11 cellular contexts compared by ENCODE assay signal in genomic region chr9:72589684-72590555, GRCh38.
DNase-seq lines count a peak whose midpoint lies in the region; ATAC-seq, FAIRE-seq and TF ChIP-seq lines count a peak whose summit lies in the region.
"Had no signal": no experiment of that assay in that cellular context is flagged by ENCODE, and none has a peak within 500 bp of the region (broad histone marks: within the 10 kb centered on the region; RNA-seq: fewer than 3 reads in every experiment).

No MANE protein-coding gene starts in this region.

- H3K4me2 ChIP-seq in GM23248 (ENCODE audit: unreplicated experiment) (no peak overlapping the region), endothelial cell of umbilical vein (ENCODE audit: insufficient read depth, low read length) (no peak overlapping the region)

- TF ChIP-seq CTCF in Peyer's patch (IDR thresholded peaks at IDR 0.05) (no peak), endothelial cell of umbilical vein (IDR thresholded peaks at IDR 0.05; ENCODE audit: extremely low read depth in 1 of 2, insufficient read depth in 1 of 2, low read depth in 1 of 2, low read length in 2 of 2) (no peak)

- H3K36me3 ChIP-seq in GM23248 (ENCODE audit: low read depth) (no peaks in the 10 kb centered on the region), Peyer's patch (no peaks in the 10 kb centered on the region), endothelial cell of umbilical vein (ENCODE audit: control insufficient read depth in 2 of 2, extremely low read depth in 1 of 2, insufficient read depth in 2 of 2, low read length in 2 of 2) (no peaks in the 10 kb centered on the region), MG63 (no peaks in the 10 kb centered on the region)

- H3K27me3 ChIP-seq in GM23248 (replicated peaks; ENCODE audit: insufficient read depth) (no peaks in the 10 kb centered on the region), Peyer's patch (no peaks in the 10 kb centered on the region), endothelial cell of umbilical vein (ENCODE audit: control insufficient read depth in 2 of 2, insufficient read depth in 2 of 2, low read length in 2 of 2) (no peaks in the 10 kb centered on the region), MG63 (no peaks in the 10 kb centered on the region)

- H3K27ac ChIP-seq in GM23248 (no peak overlapping the region), Peyer's patch (peak overlapping the region in 3 of 4 donors; percentile 30 to 79 (median 62)), endothelial cell of umbilical vein (ENCODE audit: insufficient read depth, low read depth, low read length) (no peak overlapping the region)

- H3K9me3 ChIP-seq in GM23248 (ENCODE audit: low read depth) (no peaks in the 10 kb centered on the region), Peyer's patch (no peaks in the 10 kb centered on the region), endothelial cell of umbilical vein (replicated peaks; ENCODE audit: control insufficient read depth, insufficient read depth, low read length) (no peaks in the 10 kb centered on the region), MG63 (no peaks in the 10 kb centered on the region)

- POLR2A ChIA-PET in endothelial cell of umbilical vein (lab: Charles Lee): interaction anchor here (0.6 to 4.0 kb wide), 4 partner anchors 12 to 233 kb away, joined by 4 to 31 read pairs (median 5); partner anchors contain the start of gene ZFAND5

- H3K9me1 ChIP-seq in endothelial cell of umbilical vein (replicated peaks; ENCODE audit: control insufficient read depth, extremely low read depth, insufficient read depth, low read length): no peaks in the 10 kb centered on the region

- DNase-seq in GM23248: peak; percentile 21
- DNase-seq in Peyer's patch: no peak
- DNase-seq in endothelial cell of umbilical vein (ENCODE audit: low read depth, low spot score): peak; percentile 37
- peak; percentile 82 for DNase-seq in renal cortical epithelial cell (ENCODE audit: low read depth)
- no peak for DNase-seq in MG63
- DNase-seq in activated gamma-delta T cell treated with Interleukin-2 at 50 U/mL for 16 hours: no peak
- DNase-seq: activated naive CD4-positive, alpha-beta T cell treated with Interleukin-2 at 50 U/mL for 16 hours; effector memory CD4-positive, alpha-beta T cell; naive thymus-derived CD8-positive, alpha-beta T cell; NCI-H1092 treated with DMSO at 0.1 percent for 48 hours had no signal

- 0 out of 2 replicates have a peak, but pooled peaks cover 13% of the 10 kb centered on the region for H3F3A ChIP-seq in GM23248 (ENCODE audit: insufficient read depth)

- intact Hi-C loops in endothelial cell of umbilical vein (cut with micrococcal nuclease): loop anchor here (5.0 kb wide), 2 partner anchors 232 to 283 kb away; no protein-coding TSS in a partner anchor

- no TSS peak for BruUV-seq in endothelial cell of umbilical vein (replicated peaks; lab: Mats Ljungman, UMichigan)

- no peak for ATAC-seq in GM18861 (IDR thresholded peaks at IDR 0.05; ENCODE audit: unreplicated experiment)
- ATAC-seq: naive thymus-derived CD8-positive, alpha-beta T cell had no signal

- no peak for FAIRE-seq in endothelial cell of umbilical vein (lab: Jason Lieb, UNC)

- 63 to 71% methylated on average over 4 of the region's 4 CpGs for WGBS in GM23248 (ENCODE audit: low coverage in 1 of 2, low lambda C conversion rate in 2 of 2, missing lambda C conversion rate in 2 of 2), 2 experiments

- TF ChIP-seq POLR2A in Peyer's patch (IDR thresholded peaks at IDR 0.05) (no peak), endothelial cell of umbilical vein (IDR thresholded peaks at IDR 0.05; ENCODE audit: low read depth, low read length) (no peak)

- H3K9me2 ChIP-seq in GM23248 (ENCODE audit: insufficient read depth): no peaks in the 10 kb centered on the region

- H3K9ac ChIP-seq in GM23248 (no peak overlapping the region), endothelial cell of umbilical vein (replicated peaks; ENCODE audit: extremely low read depth, insufficient read depth, low read length) (no peak overlapping the region)

- H3K4me1 ChIP-seq in GM23248 (ENCODE audit: insufficient read depth) (peaks cover 32% of the 10 kb centered on the region), Peyer's patch (peaks cover 0 to 36% (median 0%) of the 10 kb centered on the region in 4 donors), endothelial cell of umbilical vein (ENCODE audit: control insufficient read depth, extremely low read depth, insufficient read depth, low read length) (peaks cover 7% of the 10 kb centered on the region)

- dilution Hi-C loops in endothelial cell of umbilical vein (cut with MboI; ENCODE audit: extremely low pct_ligation_motif_present, low sequenced_read_pairs): no loop called here

- peak overlapping the region; percentile 30; the same call in 1 of the 2 replicates for H2AFZ ChIP-seq in GM23248
- H2AFZ ChIP-seq in endothelial cell of umbilical vein (ENCODE audit: low read depth, low read length): no peak overlapping the region

- CTCF ChIA-PET in endothelial cell of umbilical vein (lab: Charles Lee): interaction anchor here (0.7 to 6.0 kb wide), 18 partner anchors 9 to 318 kb away, joined by 3 to 70 read pairs (median 4); partner anchors contain the start of gene ZFAND5

- H3K4me3 ChIP-seq in GM23248 (no peak overlapping the region), Peyer's patch (no peak overlapping the region), endothelial cell of umbilical vein (replicated peaks in 1 of 3; ENCODE audit: insufficient read depth in 1 of 3, low read depth in 1 of 3, low read length in 3 of 3) (no peak overlapping the region), MG63 (no peak overlapping the region)

- H4K20me1 ChIP-seq in GM23248 (ENCODE audit: insufficient read depth) (no peaks in the 10 kb centered on the region), endothelial cell of umbilical vein (replicated peaks; ENCODE audit: control insufficient read depth, extremely low read depth, insufficient read depth, low read length) (no peaks in the 10 kb centered on the region)

- H3K79me2 ChIP-seq in GM23248 (ENCODE audit: insufficient read depth) (no peaks in the 10 kb centered on the region), endothelial cell of umbilical vein (ENCODE audit: control insufficient read depth, insufficient read depth, low read length) (no peaks in the 10 kb centered on the region)

- in situ Hi-C loops in GM23248 (cut with MboI): loop anchor here (5.0 to 10.0 kb wide), 2 partner anchors 215 to 308 kb away; no protein-coding TSS in a partner anchor

TF ChIP-seq in endothelial cell of umbilical vein, 7 proteins besides CTCF, POLR2A, EP300 and RAD21:
- no peak for TF ChIP-seq MAX (IDR thresholded peaks at IDR 0.05; ENCODE audit: insufficient read depth, insufficient read length)
- TF ChIP-seq EZH2 (IDR thresholded peaks at IDR 0.05; ENCODE audit: borderline replicate concordance, low read depth, low read length, severe bottlenecking): no peak
- no peak for TF ChIP-seq FOS (IDR thresholded peaks at IDR 0.05; ENCODE audit: borderline replicate concordance, insufficient read depth, low read length)
- TF ChIP-seq POLR2AphosphoS5 (IDR thresholded peaks at IDR 0.05; ENCODE audit: insufficient read depth, low read depth, low read length): no peak
- no peak for TF ChIP-seq MYC (IDR thresholded peaks at IDR 0.05; ENCODE audit: low read depth, low read length)
- no peak for TF ChIP-seq GATA2 (IDR thresholded peaks at IDR 0.05; ENCODE audit: insufficient read depth, insufficient read length, low read depth, low read length)
- no peak for TF ChIP-seq JUN (IDR thresholded peaks at IDR 0.05; ENCODE audit: borderline replicate concordance, insufficient read depth, insufficient read length, low read depth)

Comparison
In these comparisons a context has a peak if more than half of its experiments do, and no peak if none do; other contexts are left out.
1. DNase-seq: peak in GM23248 (single experiment), endothelial cell of umbilical vein (single experiment) and renal cortical epithelial cell (single experiment); none in Peyer's patch (0 of 3), MG63 (single experiment) and activated gamma-delta T cell treated with Interleukin-2 at 50 U/mL for 16 hours (single experiment).
2. H3K27ac ChIP-seq: peak in Peyer's patch (3 of 4); none in GM23248 (single experiment) and endothelial cell of umbilical vein (single experiment).